In genomic region chr6:148769304-148769968, GRCh38 we compare ENCODE assay signal across 1 cellular context.
TF ChIP-seq lines count a peak whose summit lies in the region.

No MANE protein-coding gene starts in this region.

TF ChIP-seq in H1, 55 proteins besides CTCF, POLR2A, EP300 and RAD21:
- no peak for TF ChIP-seq CHD1 (IDR thresholded peaks at IDR 0.05; ENCODE audit: low read depth, low read length)
- peak; percentile 34; the same call in 1 of the 2 replicates for TF ChIP-seq TEAD4 (IDR thresholded peaks at IDR 0.05; ENCODE audit: low read depth, low read length)
- no peak for TF ChIP-seq CBX5 (IDR thresholded peaks at IDR 0.05; ENCODE audit: low read depth, low read length)
- TF ChIP-seq KDM1A (IDR thresholded peaks at IDR 0.05; ENCODE audit: borderline replicate concordance, low read length) = peak; percentile 97
- peak in 1 of 2 experiments; percentile 92; a peak in 1 of 4 replicates for TF ChIP-seq HDAC2 (IDR thresholded peaks at IDR 0.05; ENCODE audit: borderline replicate concordance in 1 of 2, low read depth in 2 of 2, low read length in 2 of 2)
